ENCODE assay signal across 23 cellular contexts in the genomic region with DNA sequence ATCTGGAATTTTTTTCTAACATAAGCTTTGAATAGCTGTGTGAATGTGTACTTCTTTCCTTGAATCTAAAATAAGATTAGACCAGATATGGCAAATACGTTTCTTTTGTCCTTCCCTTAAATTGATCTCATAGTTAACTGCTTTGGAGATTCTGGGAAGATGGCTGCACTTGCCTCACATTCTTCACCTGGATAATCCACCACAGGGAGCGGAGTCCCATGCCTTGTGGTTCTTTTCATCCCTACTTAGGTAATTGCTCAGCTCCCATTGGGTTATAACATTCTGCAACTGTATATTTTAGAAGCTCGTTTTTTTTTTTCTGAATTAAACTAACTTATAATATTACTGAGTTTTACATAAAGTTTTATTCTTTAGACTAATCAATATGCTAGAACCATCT.
DNase-seq lines count a peak whose midpoint lies in the region; FAIRE-seq and TF ChIP-seq lines count a peak whose summit lies in the region.
"Had no signal": no experiment of that assay in that cellular context is flagged by ENCODE, and none has a peak within 500 bp of the region (broad histone marks: within the 10 kb centered on the region; RNA-seq: fewer than 3 reads in every experiment).

No MANE protein-coding gene starts in this region.

- H2AFZ ChIP-seq in neural progenitor cell (replicated peaks), result no peak overlapping the region

- H3K9me3 ChIP-seq in cardiac muscle cell (ENCODE audit: low read depth), result no peaks in the 10 kb centered on the region
- H3K9me3 ChIP-seq in left ventricle myocardium inferior (replicated peaks), result no peaks in the 10 kb centered on the region
- no peaks in the 10 kb centered on the region for H3K9me3 ChIP-seq in neural progenitor cell (ENCODE audit: low read depth)
- no peaks in the 10 kb centered on the region for H3K9me3 ChIP-seq in esophagus muscularis mucosa
- H3K9me3 ChIP-seq: A549, HAP-1 had no signal

- TF ChIP-seq CTCF in cardiac muscle cell (IDR thresholded peaks at IDR 0.05; ENCODE audit: low read depth, low read length), result no peak
- TF ChIP-seq CTCF in left ventricle myocardium inferior (IDR thresholded peaks at IDR 0.05; ENCODE audit: borderline replicate concordance), result no peak
- TF ChIP-seq CTCF in neural progenitor cell (IDR thresholded peaks at IDR 0.05), result no peak
- no peak for TF ChIP-seq CTCF in esophagus muscularis mucosa (IDR thresholded peaks at IDR 0.05)

- H3K36me3 Mint-ChIP-seq in neural progenitor cell, result peaks cover 3% of the 10 kb centered on the region
- H3K36me3 Mint-ChIP-seq: CD4-positive, alpha-beta memory T cell had no signal

- intact Hi-C loops in left ventricle myocardium inferior (cut with micrococcal nuclease), result no loop called here
- intact Hi-C loops in esophagus muscularis mucosa (cut with DNase I), result no loop called here

- H3F3A ChIP-seq in neural progenitor cell (ENCODE audit: low read depth), result peaks cover 5% of the 10 kb centered on the region

- peaks cover 18% of the 10 kb centered on the region for H3K4me1 Mint-ChIP-seq in neural progenitor cell
- H3K4me1 Mint-ChIP-seq: CD4-positive, alpha-beta memory T cell had no signal

- peak; percentile 49 for FAIRE-seq in islet of Langerhans (lab: Jason Lieb, UNC)
- FAIRE-seq: GM12891, GM18507, H54 had no signal

- DNase-seq in cardiac muscle cell (ENCODE audit: low read depth in 1 of 2, low spot score in 1 of 2) (no peak), left ventricle myocardium inferior (no peak), neural progenitor cell (ENCODE audit: low spot score) (peak; percentile 39), erythroblast (lab: John Stamatoyannopoulos, UW) (no peak), HuH-7 (ENCODE audit: low spot score) (no peak), esophagus muscularis mucosa (ENCODE audit: extremely low spot score) (no peak)
- DNase-seq: 8988T; ACHN; C1 segment of cervical spinal cord; Calu3; CD4-positive, alpha-beta memory T cell; COR-L47; DMS53; DMS79 treated with DMSO at 0.1 percent for 48 hours; GF-D8; GOT3; HFFc6 had no signal

- H3K79me2 ChIP-seq in neural progenitor cell (ENCODE audit: low read depth), result peaks cover 8% of the 10 kb centered on the region

- WGBS in esophagus muscularis mucosa, result 77% methylated on average over 3 of the region's 3 CpGs

- no peak overlapping the region for H3K4me3 Mint-ChIP-seq in neural progenitor cell
- H3K4me3 Mint-ChIP-seq: CD4-positive, alpha-beta memory T cell; HFFc6 had no signal

- H3K27me3 ChIP-seq in cardiac muscle cell, result no peaks in the 10 kb centered on the region
- H3K27me3 ChIP-seq in left ventricle myocardium inferior (ENCODE audit: low read depth), result no peaks in the 10 kb centered on the region
- H3K27me3 ChIP-seq in neural progenitor cell, result no peaks in the 10 kb centered on the region
- no peaks in the 10 kb centered on the region for H3K27me3 ChIP-seq in esophagus muscularis mucosa

- H4K20me1 ChIP-seq in neural progenitor cell (ENCODE audit: low read depth), result no peaks in the 10 kb centered on the region

- H3K36me3 ChIP-seq in cardiac muscle cell, result no peaks in the 10 kb centered on the region
- no peaks in the 10 kb centered on the region for H3K36me3 ChIP-seq in left ventricle myocardium inferior
- no peaks in the 10 kb centered on the region for H3K36me3 ChIP-seq in neural progenitor cell
- no peaks in the 10 kb centered on the region for H3K36me3 ChIP-seq in esophagus muscularis mucosa
- H3K36me3 ChIP-seq: HAP-1 had no signal

- H3K27ac Mint-ChIP-seq in neural progenitor cell, result no peak overlapping the region
- H3K27ac Mint-ChIP-seq: CD4-positive, alpha-beta memory T cell; HFFc6 had no signal

- TF ChIP-seq EP300 in esophagus muscularis mucosa (IDR thresholded peaks at IDR 0.05), result no peak

- peak overlapping the region; percentile 28 for H3K4me2 ChIP-seq in neural progenitor cell

- peak overlapping the region; percentile 60 for H3K27ac ChIP-seq in cardiac muscle cell
- no peak overlapping the region for H3K27ac ChIP-seq in left ventricle myocardium inferior (replicated peaks)
- no peak overlapping the region for H3K27ac ChIP-seq in neural progenitor cell
- H3K27ac ChIP-seq in esophagus muscularis mucosa (replicated peaks in 1 of 4), result no peak overlapping the region

- TF ChIP-seq POLR2A in erythroblast (IDR thresholded peaks at IDR 0.05; ENCODE audit: low read length), result no peak
- no peak for TF ChIP-seq POLR2A in esophagus muscularis mucosa (IDR thresholded peaks at IDR 0.05; ENCODE audit: low read depth)

- H3K4me3 ChIP-seq in cardiac muscle cell (no peak overlapping the region), left ventricle myocardium inferior (no peak overlapping the region), neural progenitor cell (no peak overlapping the region), esophagus muscularis mucosa (no peak overlapping the region)
- H3K4me3 ChIP-seq: A549, HAP-1 had no signal

- peaks cover 2% of the 10 kb centered on the region for H3K27me3 Mint-ChIP-seq in neural progenitor cell (ENCODE audit: insufficient read depth, low read depth)
- H3K27me3 Mint-ChIP-seq: CD4-positive, alpha-beta memory T cell had no signal

- no peak overlapping the region for H3K9ac ChIP-seq in neural progenitor cell

- H3K9me3 Mint-ChIP-seq in neural progenitor cell, result peaks cover 8% of the 10 kb centered on the region

- peaks cover 23% of the 10 kb centered on the region for H3K4me1 ChIP-seq in cardiac muscle cell (ENCODE audit: low read depth)
- peaks cover 20% of the 10 kb centered on the region for H3K4me1 ChIP-seq in left ventricle myocardium inferior
- H3K4me1 ChIP-seq in neural progenitor cell, result peaks cover 23% of the 10 kb centered on the region
- peaks cover 4 to 15% (median 12%) of the 10 kb centered on the region in 4 donors for H3K4me1 ChIP-seq in esophagus muscularis mucosa
